ENCODE assay signal across 26 cellular contexts in genomic region chr1:225254676-225255075, GRCh38.
"Had no signal": no experiment of that assay in that cellular context is flagged by ENCODE, and none has a peak within 500 bp of the region (broad histone marks: within the 10 kb centered on the region; RNA-seq: fewer than 3 reads in every experiment).

No MANE protein-coding gene starts in this region.

- ATAC-seq: left colon; left lung; lower lobe of right lung; natural killer cell; psoas muscle; right lobe of liver; stimulated activated memory B cell treated with anti-CD40 and anti-IgM and Interleukin-4, amounts not matched to agents 10 μg/mL and 1 μg/mL and 100 μg/mL, for 72 hours; stimulated activated naive CD8-positive, alpha-beta T cell treated with anti-CD3 and anti-CD28 coated beads, Interleukin-15, amount 100 ng/mL, for 72 hours had no signal

- H3K4me3 ChIP-seq: left lung, lower lobe of right lung, neural progenitor cell, psoas muscle, right atrium auricular region, right lobe of liver, smooth muscle cell, tibial nerve, vagina had no signal

- DNase-seq: hypothalamus; immature natural killer cell; kidney; left colon; left lung; lower lobe of right lung; mesendoderm; naive B cell; natural killer cell; nephron progenitor cell; occipital lobe; psoas muscle; right lobe of liver; stimulated activated CD4-positive, alpha-beta T cell treated with anti-CD3 and anti-CD28 coated beads, Interleukin-1b, Interleukin-23, amount 100 ng/mL, for 48 hours; stimulated activated CD4-positive, alpha-beta T cell treated with anti-CD3 and anti-CD28 coated beads, Interleukin-2, amount 100 ng/mL, for 48 hours; stimulated activated CD4-positive, alpha-beta T cell treated with anti-CD3 and anti-CD28 coated beads, Interleukin-4, amount 100 ng/mL, for 4 hours; stimulated activated CD8-positive, alpha-beta memory T cell treated with anti-CD3 and anti-CD28 coated beads, Interleukin-4, amount 100 ng/mL, for 48 hours; stimulated activated naive CD4-positive, alpha-beta T cell treated with Interleukin-2 at 50 U/mL for 16 hours; stimulated activated naive CD8-positive, alpha-beta T cell treated with anti-CD3 and anti-CD28 coated beads, Interleukin-15, amount 100 ng/mL, for 72 hours; substantia nigra had no signal
